ENCODE assay signal across 12 cellular contexts in the genomic region with DNA sequence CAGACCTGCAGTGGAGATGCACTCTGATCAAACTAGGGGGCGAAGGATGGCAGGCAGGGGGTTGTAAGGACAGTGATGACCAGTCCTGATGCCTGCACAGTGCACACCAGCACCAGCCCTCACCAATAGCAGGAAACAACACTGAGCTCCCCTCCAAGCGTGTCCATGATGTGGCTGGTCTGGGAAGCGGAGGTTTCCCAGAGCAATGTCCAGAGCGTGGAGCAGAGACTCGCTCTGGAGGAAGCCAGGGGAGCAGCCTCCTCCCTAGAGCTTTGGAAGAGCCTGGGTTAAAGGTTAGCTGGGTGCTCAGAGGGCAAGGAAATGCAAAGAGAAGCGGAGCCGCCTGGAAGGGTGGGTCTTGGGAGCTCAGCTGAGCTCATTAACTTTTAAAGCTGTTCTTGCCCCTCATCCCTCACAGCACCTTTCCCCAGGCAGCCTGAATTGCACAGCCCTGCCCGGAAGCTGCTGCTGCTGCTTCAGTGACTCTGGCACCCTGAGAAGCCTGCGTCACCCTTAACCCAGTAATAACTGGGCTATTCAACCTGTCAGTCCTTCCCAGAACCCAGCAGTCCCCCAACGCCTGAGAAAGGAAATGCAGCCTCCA.
DNase-seq lines count a peak whose midpoint lies in the region; ATAC-seq and TF ChIP-seq lines count a peak whose summit lies in the region.
"Had no signal": no experiment of that assay in that cellular context is flagged by ENCODE, and none has a peak within 500 bp of the region (broad histone marks: within the 10 kb centered on the region; RNA-seq: fewer than 3 reads in every experiment).

No MANE protein-coding gene starts in this region.

- no peaks in the 10 kb centered on the region for H3K79me2 ChIP-seq in PC-3 (ENCODE audit: low read length)
- H3K79me2 ChIP-seq in neural progenitor cell (ENCODE audit: low read depth) = no peaks in the 10 kb centered on the region

- peaks cover 44% of the 10 kb centered on the region for H3K27me3 ChIP-seq in PC-3 (ENCODE audit: low read length)
- H3K27me3 ChIP-seq in heart right ventricle = peaks cover 0 to 12% (median 0%) of the 10 kb centered on the region in 7 donors
- H3K27me3 ChIP-seq in neural progenitor cell = no peaks in the 10 kb centered on the region
- no peaks in the 10 kb centered on the region for H3K27me3 ChIP-seq in breast epithelium

- ATAC-seq in PC-3 (peak; percentile 35; the same call in 1 of the 2 replicates), heart right ventricle (peak in 5 of 8 donors; percentile 37 to 94 (median 67))
- ATAC-seq: activated CD8-positive, alpha-beta T cell treated with anti-CD3 and anti-CD28 coated beads, Interleukin-2, amount 10 ng/mL, durations not matched to agents 7 days and 5 days; stimulated activated naive CD8-positive, alpha-beta T cell treated with anti-CD3 and anti-CD28 coated beads, Interleukin-15, Interleukin-2, amounts not matched to agents 100 U/mL and 50 U/mL, for 24 hours had no signal

- DNase-seq in PC-3 (peak; percentile 22), heart right ventricle (no peak), neural progenitor cell (ENCODE audit: low spot score) (peak; percentile 36), type B pancreatic cell (ENCODE audit: extremely low spot score, unreplicated experiment) (no peak), occipital lobe (lab: John Stamatoyannopoulos, UW) (no peak), NCI-H1417 treated with DMSO at 0.1 percent for 48 hours (lab: John Stamatoyannopoulos, UW) (no peak), breast epithelium (ENCODE audit: low spot score in 2 of 2) (no peak)
- DNase-seq: activated CD8-positive, alpha-beta T cell treated with anti-CD3 and anti-CD28 coated beads, Interleukin-2, amount 10 ng/mL, durations not matched to agents 7 days and 5 days; NCI-H524 treated with DMSO at 0.1 percent for 48 hours; SHP77; stimulated activated CD4-positive, alpha-beta T cell treated with anti-CD3 and anti-CD28 coated beads, Interleukin-2, amount 100 ng/mL, for 48 hours; stimulated activated naive CD8-positive, alpha-beta T cell treated with anti-CD3 and anti-CD28 coated beads, Interleukin-15, Interleukin-2, amounts not matched to agents 100 U/mL and 50 U/mL, for 24 hours had no signal

- no peaks in the 10 kb centered on the region for H3F3A ChIP-seq in PC-3 (ENCODE audit: low read length, unreplicated experiment)
- H3F3A ChIP-seq in neural progenitor cell (ENCODE audit: low read depth) = peaks cover 6% of the 10 kb centered on the region

- no peaks in the 10 kb centered on the region for H3K36me3 ChIP-seq in PC-3 (ENCODE audit: low read depth, low read length)
- no peaks in the 10 kb centered on the region for H3K36me3 ChIP-seq in heart right ventricle
- H3K36me3 ChIP-seq in neural progenitor cell = no peaks in the 10 kb centered on the region
- no peaks in the 10 kb centered on the region for H3K36me3 ChIP-seq in breast epithelium

- H3K9ac ChIP-seq in PC-3 (ENCODE audit: low read length) = no peak overlapping the region
- no peak overlapping the region for H3K9ac ChIP-seq in neural progenitor cell

- H3K27ac Mint-ChIP-seq in neural progenitor cell = no peak overlapping the region
- peak overlapping the region; percentile 54 for H3K27ac Mint-ChIP-seq in type B pancreatic cell

- H3K4me1 Mint-ChIP-seq in neural progenitor cell (peaks cover 38% of the 10 kb centered on the region), type B pancreatic cell (ENCODE audit: unreplicated experiment) (peaks cover 36% of the 10 kb centered on the region)

- H3K4me3 ChIP-seq in PC-3 (ENCODE audit: low read length) (no peak overlapping the region), heart right ventricle (no peak overlapping the region), neural progenitor cell (no peak overlapping the region), breast epithelium (no peak overlapping the region)

- TF ChIP-seq POLR2A in breast epithelium (IDR thresholded peaks at IDR 0.05) = no peak

- CTCF ChIA-PET in PC-3 (lab: Charles Lee) = no interaction called here

- TF ChIP-seq CTCF in PC-3 (conservative IDR thresholded peaks at IDR 0.05; ENCODE audit: low read depth, low read length) = no peak
- TF ChIP-seq CTCF in heart right ventricle (IDR thresholded peaks at IDR 0.05) = no peak
- peak; percentile 5 for TF ChIP-seq CTCF in neural progenitor cell (IDR thresholded peaks at IDR 0.05)
- TF ChIP-seq CTCF in type B pancreatic cell (conservative IDR thresholded peaks at IDR 0.05) = peak; percentile 28
- no peak for TF ChIP-seq CTCF in breast epithelium (IDR thresholded peaks at IDR 0.05)

- BruUV-seq in PC-3 (replicated peaks; lab: Mats Ljungman, UMichigan) = no TSS peak

- POLR2A ChIA-PET in PC-3 (lab: Charles Lee; ENCODE audit: unreplicated experiment) = no interaction called here

- H3K36me3 Mint-ChIP-seq in neural progenitor cell = no peaks in the 10 kb centered on the region
- H3K36me3 Mint-ChIP-seq in type B pancreatic cell = no peaks in the 10 kb centered on the region

- H2AFZ ChIP-seq in PC-3 (ENCODE audit: low read length) (no peak overlapping the region), neural progenitor cell (replicated peaks) (peak overlapping the region; percentile 77)

- H3K9me3 ChIP-seq in PC-3 (ENCODE audit: low read length) (no peaks in the 10 kb centered on the region), heart right ventricle (peaks cover 0 to 4% (median 0%) of the 10 kb centered on the region in 11 donors), neural progenitor cell (ENCODE audit: low read depth) (no peaks in the 10 kb centered on the region), breast epithelium (no peaks in the 10 kb centered on the region)

- H3K27me3 Mint-ChIP-seq in neural progenitor cell (ENCODE audit: insufficient read depth, low read depth) (peaks cover 17% of the 10 kb centered on the region), type B pancreatic cell (no peaks in the 10 kb centered on the region)

- H3K4me1 ChIP-seq in PC-3 (ENCODE audit: insufficient read depth, low read length) (no peaks in the 10 kb centered on the region), heart right ventricle (peaks cover 0 to 12% (median 0%) of the 10 kb centered on the region in 9 donors), neural progenitor cell (peaks cover 18% of the 10 kb centered on the region), breast epithelium (no peaks in the 10 kb centered on the region)

- H3K4me2 ChIP-seq in PC-3 (ENCODE audit: low read length) (no peak overlapping the region), neural progenitor cell (peak overlapping the region; percentile 51)

- no peaks in the 10 kb centered on the region for H3K9me2 ChIP-seq in PC-3 (replicated peaks; ENCODE audit: low read length)

- H3K4me3 Mint-ChIP-seq in neural progenitor cell = no peak overlapping the region
- H3K4me3 Mint-ChIP-seq in type B pancreatic cell = no peak overlapping the region
- H3K4me3 Mint-ChIP-seq: activated CD8-positive, alpha-beta T cell treated with anti-CD3 and anti-CD28 coated beads, Interleukin-2, amount 10 ng/mL, durations not matched to agents 7 days and 5 days had no signal

- H3K27ac ChIP-seq in PC-3 (ENCODE audit: low read length) = no peak overlapping the region
- peak overlapping the region in 4 of 10 donors; percentile 33 to 75 (median 58) for H3K27ac ChIP-seq in heart right ventricle
- no peak overlapping the region for H3K27ac ChIP-seq in neural progenitor cell
- H3K27ac ChIP-seq in breast epithelium = peak overlapping the region in 1 of 2 donors; percentile 35

- H3K9me3 Mint-ChIP-seq in neural progenitor cell (peaks cover 2% of the 10 kb centered on the region), type B pancreatic cell (no peaks in the 10 kb centered on the region)

- H4K20me1 ChIP-seq in PC-3 (ENCODE audit: low read length) (no peaks in the 10 kb centered on the region), neural progenitor cell (ENCODE audit: low read depth) (no peaks in the 10 kb centered on the region)

- 82% methylated on average over 10 of the region's 10 CpGs for WGBS in heart right ventricle, 2 donors

- intact Hi-C loops in PC-3 (cut with micrococcal nuclease) (no loop called here), heart right ventricle (cut with DNase I) (no loop called here), breast epithelium (cut with DNase I; ENCODE audit: low total_unique reads) (no loop called here)

Comparison
In these comparisons a context has a peak if more than half of its experiments do, and no peak if none do; other contexts are left out.
1. DNase-seq: peak in PC-3 (single experiment) and neural progenitor cell (single experiment); none in heart right ventricle (0 of 2), type B pancreatic cell (single experiment), occipital lobe (single experiment), NCI-H1417 treated with DMSO at 0.1 percent for 48 hours (single experiment) and breast epithelium (0 of 2).
2. CTCF ChIP-seq: peak in neural progenitor cell (single experiment) and type B pancreatic cell (single experiment); none in PC-3 (single experiment), heart right ventricle (0 of 9) and breast epithelium (0 of 3).